ENCODE assay signal across 7 cellular contexts in the genomic region with DNA sequence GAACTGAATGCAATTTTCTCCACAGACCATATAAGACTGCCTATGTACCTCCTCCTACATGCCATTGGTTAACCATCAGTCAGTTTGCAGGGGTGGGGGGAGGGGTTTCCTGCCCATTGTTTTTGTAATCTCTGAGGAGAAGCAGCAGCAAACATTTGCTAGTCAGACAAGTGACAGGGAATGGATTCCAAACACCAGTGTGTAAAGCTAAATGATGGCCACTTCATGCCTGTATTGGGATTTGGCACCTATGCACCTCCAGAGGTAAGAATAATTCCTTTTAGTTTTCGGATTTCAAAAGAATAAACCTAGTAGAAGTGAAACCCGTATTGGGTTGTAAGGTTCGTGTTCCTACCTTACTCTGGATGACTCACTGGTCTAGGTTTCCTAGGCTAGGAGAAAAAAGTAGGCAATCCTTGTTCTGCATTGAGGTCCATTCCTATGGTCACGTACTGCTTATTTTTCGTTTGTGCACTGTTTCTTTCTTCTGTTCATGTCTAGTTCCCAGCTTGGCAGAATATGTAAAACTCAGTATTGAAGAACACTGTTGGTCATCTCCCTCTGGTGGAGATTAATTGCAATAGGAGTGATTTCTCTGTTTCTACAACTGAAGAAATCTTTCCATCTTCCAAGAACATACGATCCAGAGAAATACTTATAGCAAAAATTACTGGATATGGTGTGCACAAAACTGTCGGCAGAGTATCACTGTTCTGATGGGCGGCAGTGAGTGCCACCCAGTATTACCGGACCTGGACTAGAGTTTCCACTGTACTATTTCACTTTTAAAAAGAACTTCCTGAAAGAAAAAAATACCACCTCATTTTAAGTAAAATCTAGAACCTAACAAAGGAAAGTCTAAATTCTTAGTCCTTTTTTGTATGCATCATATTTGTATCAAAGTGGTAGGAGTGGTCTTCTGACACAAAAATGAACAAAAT. TPM values are rescaled to one million over a fixed set of nuclear protein-coding genes. Genes with fewer than 3 reads are reported as not detected.
DNase-seq lines count a peak whose midpoint lies in the region; ATAC-seq, FAIRE-seq and TF ChIP-seq lines count a peak whose summit lies in the region.

A gene (plus strand): TSS at position 150 of the 941 bp plus-strand sequence. CDS start 31 bp downstream, at position 181.

- DNase-seq in ELR (ENCODE audit: low read depth) (peak; percentile 76), MG63 (no peak), cardiac muscle cell (ENCODE audit: low read depth in 1 of 2, low spot score in 1 of 2) (peak; percentile 53 to 88), pancreas (peak in 1 of 6 donors; percentile 25), KG1 (lab: John Stamatoyannopoulos, UW) (no peak)
- peak in 1 of 2 donors; percentile 5 for DNase-seq in activated naive CD4-positive, alpha-beta T cell treated with anti-CD3 and anti-CD28 coated beads, Interleukin-2, amount 50 U/mL, for 72 hours (ENCODE audit: low spot score in 2 of 2)

- H3K27ac ChIP-seq in cardiac muscle cell (no peak within 1 kb of the TSS), pancreas (peak within 1 kb of the TSS; percentile 16 to 82 (median 47))

- peak; percentile 66 for TF ChIP-seq CTCF in cardiac muscle cell (IDR thresholded peaks at IDR 0.05; ENCODE audit: low read depth, low read length)
- peak; percentile 38 to 60 (median 50) for TF ChIP-seq CTCF in pancreas (IDR thresholded peaks at IDR 0.05)

- H3K4me3 ChIP-seq in MG63: peak within 1 kb of the TSS; percentile 27
- no peak within 1 kb of the TSS for H3K4me3 ChIP-seq in cardiac muscle cell
- peak within 1 kb of the TSS; percentile 1 to 42 (median 26) for H3K4me3 ChIP-seq in pancreas

- no peaks in the 10 kb centered on the region for H3K27me3 ChIP-seq in MG63
- no peaks in the 10 kb centered on the region for H3K27me3 ChIP-seq in cardiac muscle cell
- H3K27me3 ChIP-seq in pancreas: no peaks in the 10 kb centered on the region

- peaks cover 4 to 5% of the 10 kb centered on the region in 2 donors for H3K9me3 Mint-ChIP-seq in activated naive CD4-positive, alpha-beta T cell treated with anti-CD3 and anti-CD28 coated beads, Interleukin-2, amount 50 U/mL, for 72 hours

- H3K36me3 Mint-ChIP-seq in activated naive CD4-positive, alpha-beta T cell treated with anti-CD3 and anti-CD28 coated beads, Interleukin-2, amount 50 U/mL, for 72 hours: peaks cover 0 to 7% of the 10 kb centered on the region in 2 donors

- H3K4me1 ChIP-seq in cardiac muscle cell (ENCODE audit: low read depth): no peaks in the 10 kb centered on the region
- H3K4me1 ChIP-seq in pancreas: peaks cover 4 to 19% (median 15%) of the 10 kb centered on the region in 3 donors

- H3K9me3 ChIP-seq in MG63 (no peaks in the 10 kb centered on the region), cardiac muscle cell (ENCODE audit: low read depth) (no peaks in the 10 kb centered on the region), pancreas (no peaks in the 10 kb centered on the region)

- intact Hi-C loops in pancreas (cut with DNase I): loop anchor here in 1 of 3 donors (10.0 kb wide), 1 partner anchor 250 kb away; no protein-coding TSS in a partner anchor

- 16 to 22% methylated on average over 9 of the region's 9 CpGs for whole genome bisulfite sequencing in pancreas, 2 donors

- H3K27ac Mint-ChIP-seq in activated naive CD4-positive, alpha-beta T cell treated with anti-CD3 and anti-CD28 coated beads, Interleukin-2, amount 50 U/mL, for 72 hours: no peak within 1 kb of the TSS

- H3K36me3 ChIP-seq in MG63: no peaks in the 10 kb centered on the region
- no peaks in the 10 kb centered on the region for H3K36me3 ChIP-seq in cardiac muscle cell
- peaks cover 0 to 7% (median 0%) of the 10 kb centered on the region in 3 donors for H3K36me3 ChIP-seq in pancreas

- peak; percentile 85 for FAIRE-seq in pancreas (lab: Jason Lieb, UNC)

- ATAC-seq in activated naive CD4-positive, alpha-beta T cell treated with anti-CD3 and anti-CD28 coated beads, Interleukin-2, amount 50 U/mL, for 72 hours: peak; percentile 24 to 62
- peak; percentile 85 to 88 (median 87) for ATAC-seq in pancreas
- no peak for ATAC-seq in GM19467 (IDR thresholded peaks at IDR 0.05; ENCODE audit: unreplicated experiment)

RNA-seq across cellular contexts. Expression of the gene that starts here (rescaled TPM):
- 8.7 and 11.3 TPM in 2 replicates for total RNA-seq in MG63 (2014; rRNA removed; shearing (Covaris generic); ENCODE audit: low replicate concordance)
- 1 to 10 TPM in 1 of 2 donors, not detected in 1; 1.5 TPM for total RNA-seq in activated naive CD4-positive, alpha-beta T cell treated with anti-CD3 and anti-CD28 coated beads, Interleukin-2, amount 50 U/mL, for 72 hours
- total RNA-seq in cardiac muscle cell (3.0 and 7.7 TPM in 2 replicates), pancreas (10 to 100 TPM; 14.5 to 36.1 (median 22.2) TPM)
- polyA plus RNA-seq in cardiac muscle cell (6.8 and 8.6 TPM in 2 replicates), pancreas (10 to 100 TPM in 1 of 2 donors, 1 to 10 TPM in 1; 8.7 to 17.1 TPM)

Comparison
In these comparisons a context has a peak if more than half of its experiments do, and no peak if none do; other contexts are left out.
1. DNase-seq: peak in ELR (single experiment) and cardiac muscle cell (2 of 2); none in MG63 (single experiment) and KG1 (single experiment).